In genomic region chr2:20536619-20537422, GRCh38 we compare ENCODE assay signal across 1 cellular context.
TF ChIP-seq lines count a peak whose summit lies in the region.

No MANE protein-coding gene starts in this region.

TF ChIP-seq in HepG2, 621 proteins besides CTCF, POLR2A, EP300 and RAD21 (continued from another document):
- TF ChIP-seq ZHX2 (IDR thresholded peaks at IDR 0.05; ENCODE audit: low read depth) (peak; percentile 34; the same call in 1 of the 2 replicates), ZHX2 (CRISPR knock-in tag; IDR thresholded peaks at IDR 0.05; ENCODE audit: borderline replicate concordance) (no peak), ZNF709 (CRISPR knock-in tag; IDR thresholded peaks at IDR 0.05) (0 out of 2 replicates have a peak, but pooled peaks have one; percentile 16), PRDM15 (CRISPR knock-in tag; IDR thresholded peaks at IDR 0.05) (no peak), ZBTB7B (CRISPR knock-in tag; IDR thresholded peaks at IDR 0.05) (peak; percentile 10; the same call in 1 of the 2 replicates), KDM5B (CRISPR knock-in tag; IDR thresholded peaks at IDR 0.05; ENCODE audit: borderline replicate concordance) (peak; percentile 62; the same call in 1 of the 2 replicates)
